Comparison of ENCODE assay signal across 8 cellular contexts in genomic region chr9:4742246-4742645, GRCh38. TPM values are rescaled to one million over a fixed set of nuclear protein-coding genes. Genes with fewer than 3 reads are reported as not detected.
DNase-seq lines count a peak whose midpoint lies in the region; ATAC-seq lines count a peak whose summit lies in the region.

No MANE protein-coding gene starts in this region.

- ATAC-seq in activated CD4-positive, alpha-beta T cell treated with anti-CD3 and anti-CD28 coated beads for 36 hours = no peak
- ATAC-seq in stimulated activated naive CD8-positive, alpha-beta T cell treated with anti-CD3 and anti-CD28 coated beads, Interleukin-15, amount 100 ng/mL, for 72 hours = no peak

- H2AK5ac ChIP-seq in trophoblast cell (ENCODE audit: low read length) = no peak overlapping the region

- no peak overlapping the region for H2AFZ ChIP-seq in trophoblast cell (ENCODE audit: insufficient read depth, low read length, poor library complexity)

- H3K4me3 ChIP-seq in iPS-18c (ENCODE audit: insufficient read depth, low read depth, low read length) (peak overlapping the region; percentile 89), trophoblast cell (ENCODE audit: low read depth, low read length) (no peak overlapping the region)

- H3K9me3 ChIP-seq in iPS-18c (ENCODE audit: control insufficient read depth, insufficient read depth, low read length) (peaks cover 2% of the 10 kb centered on the region), trophoblast cell (ENCODE audit: insufficient read depth, low read depth, low read length) (no peaks in the 10 kb centered on the region)

- H3K27me3 Mint-ChIP-seq in activated CD4-positive, alpha-beta T cell treated with anti-CD3 and anti-CD28 coated beads for 36 hours = no peaks in the 10 kb centered on the region
- no peaks in the 10 kb centered on the region for H3K27me3 Mint-ChIP-seq in activated T-helper 2 cell treated with anti-CD3 and anti-CD28 coated beads, Interferon-gamma antibody, Interleukin-2, Interleukin-4, amounts not matched to agents 10 μg/mL and 5 μg/mL and 100 μg/mL, durations not matched to agents 14 hours and 24 hours and 36 hours (ENCODE audit: low read depth)
- no peaks in the 10 kb centered on the region for H3K27me3 Mint-ChIP-seq in stimulated activated naive CD8-positive, alpha-beta T cell treated with anti-CD3 and anti-CD28 coated beads, Interleukin-15, amount 100 ng/mL, for 72 hours

- peaks cover 50% of the 10 kb centered on the region for H3K4me1 Mint-ChIP-seq in activated CD4-positive, alpha-beta T cell treated with anti-CD3 and anti-CD28 coated beads for 36 hours
- peaks cover 32% of the 10 kb centered on the region for H3K4me1 Mint-ChIP-seq in activated T-helper 2 cell treated with anti-CD3 and anti-CD28 coated beads, Interferon-gamma antibody, Interleukin-2, Interleukin-4, amounts not matched to agents 10 μg/mL and 5 μg/mL and 100 μg/mL, durations not matched to agents 14 hours and 24 hours and 36 hours (ENCODE audit: low read depth)
- H3K4me1 Mint-ChIP-seq in stimulated activated naive CD8-positive, alpha-beta T cell treated with anti-CD3 and anti-CD28 coated beads, Interleukin-15, amount 100 ng/mL, for 72 hours = peaks cover 42% of the 10 kb centered on the region

- no peak for DNase-seq in activated CD4-positive, alpha-beta T cell treated with anti-CD3 and anti-CD28 coated beads for 36 hours
- DNase-seq in activated CD4-positive, alpha-beta T cell treated with anti-CD3 and anti-CD28 coated beads, Interleukin-2, amount 50 U/mL, for 1 hour = no peak
- DNase-seq in activated T-helper 2 cell treated with anti-CD3 and anti-CD28 coated beads, Interferon-gamma antibody, Interleukin-2, Interleukin-4, amounts not matched to agents 10 μg/mL and 5 μg/mL and 100 μg/mL, durations not matched to agents 14 hours and 24 hours and 36 hours (ENCODE audit: low spot score) = no peak
- DNase-seq in stimulated activated naive CD8-positive, alpha-beta T cell treated with anti-CD3 and anti-CD28 coated beads, Interleukin-15, amount 100 ng/mL, for 72 hours = no peak
- no peak for DNase-seq in iPS-NIHi7 (ENCODE audit: extremely low spot score)
- DNase-seq in trophoblast cell = no peak
- DNase-seq in stimulated activated CD4-positive, alpha-beta T cell treated with anti-CD3 and anti-CD28 coated beads, Interleukin-12 subunit alpha, Interleukin-12 subunit beta, amount 100 ng/mL, for 4 hours = no peak

- no peak overlapping the region for H3K23ac ChIP-seq in trophoblast cell (ENCODE audit: low read length)

- H3K79me2 ChIP-seq in trophoblast cell (ENCODE audit: control insufficient read depth, insufficient read depth, low read length, poor library complexity) = peaks cover 17% of the 10 kb centered on the region

- POLR2A ChIA-PET in activated CD4-positive, alpha-beta T cell treated with anti-CD3 and anti-CD28 coated beads for 36 hours (lab: Charles Lee) = interaction anchor here (0.6 to 0.7 kb wide), 4 partner anchors 9 to 867 kb away, joined by 3 to 5 read pairs (median 3); no protein-coding TSS in a partner anchor

- no CpG with 5 or more reads among the region's 3 CpGs for WGBS in trophoblast cell (ENCODE audit: extremely low coverage, insufficient coverage, insufficient read length)

- H4K8ac ChIP-seq in trophoblast cell (ENCODE audit: low read depth, low read length) = no peak overlapping the region

- H3K9me3 Mint-ChIP-seq in activated CD4-positive, alpha-beta T cell treated with anti-CD3 and anti-CD28 coated beads for 36 hours (ENCODE audit: low read depth) = no peaks in the 10 kb centered on the region
- no peaks in the 10 kb centered on the region for H3K9me3 Mint-ChIP-seq in activated T-helper 2 cell treated with anti-CD3 and anti-CD28 coated beads, Interferon-gamma antibody, Interleukin-2, Interleukin-4, amounts not matched to agents 10 μg/mL and 5 μg/mL and 100 μg/mL, durations not matched to agents 14 hours and 24 hours and 36 hours
- peaks cover 5 to 7% of the 10 kb centered on the region in 2 donors for H3K9me3 Mint-ChIP-seq in stimulated activated naive CD8-positive, alpha-beta T cell treated with anti-CD3 and anti-CD28 coated beads, Interleukin-15, amount 100 ng/mL, for 72 hours

- intact Hi-C loops in activated CD4-positive, alpha-beta T cell treated with anti-CD3 and anti-CD28 coated beads for 36 hours (cut with DNase I, micrococcal nuclease) = loop anchor here (5.0 to 10.0 kb wide), 2 partner anchors 357 to 695 kb away; partner anchors contain the start of gene PLGRKT (in 1 of the 2)
- intact Hi-C loops in activated T-helper 2 cell treated with anti-CD3 and anti-CD28 coated beads, Interferon-gamma antibody, Interleukin-2, Interleukin-4, amounts not matched to agents 10 μg/mL and 5 μg/mL and 100 μg/mL, durations not matched to agents 14 hours and 24 hours and 36 hours (cut with micrococcal nuclease) = loop anchor here (5.0 kb wide), 4 partner anchors 80 to 1100 kb away; partner anchors contain the start of genes JAK2, PLGRKT and PLPP6

- H3K79me1 ChIP-seq in trophoblast cell (ENCODE audit: low read length) = peaks cover 11% of the 10 kb centered on the region

- H3K36me3 ChIP-seq in trophoblast cell (ENCODE audit: control insufficient read depth in 1 of 2, insufficient read depth in 2 of 2, low read length in 2 of 2) = peaks cover 0 to 1% of the 10 kb centered on the region in 2 experiments

- no peak overlapping the region for H2BK5ac ChIP-seq in trophoblast cell (ENCODE audit: low read depth, low read length, poor library complexity)

- no peak overlapping the region for H3K18ac ChIP-seq in trophoblast cell (ENCODE audit: low read length)

- H2BK120ac ChIP-seq in trophoblast cell (ENCODE audit: insufficient read depth, low read length, poor library complexity) = no peak overlapping the region

- H3K27me3 ChIP-seq in trophoblast cell (ENCODE audit: insufficient read depth, low read length) = no peaks in the 10 kb centered on the region

- H3K4ac ChIP-seq in trophoblast cell (ENCODE audit: low read depth, low read length) = no peak overlapping the region

- H3K14ac ChIP-seq in trophoblast cell (ENCODE audit: low read length) = no peak overlapping the region

- H4K12ac ChIP-seq in trophoblast cell (ENCODE audit: low read depth, low read length) = no peak overlapping the region

- H3K27ac ChIP-seq in trophoblast cell (ENCODE audit: low read depth, low read length) = no peak overlapping the region

- no peak overlapping the region for H2BK12ac ChIP-seq in trophoblast cell (ENCODE audit: low read length)

- no peak overlapping the region for H3K9ac ChIP-seq in trophoblast cell (ENCODE audit: low read length)

- H3K27ac Mint-ChIP-seq in activated CD4-positive, alpha-beta T cell treated with anti-CD3 and anti-CD28 coated beads for 36 hours = peak overlapping the region; percentile 71
- H3K27ac Mint-ChIP-seq in activated T-helper 2 cell treated with anti-CD3 and anti-CD28 coated beads, Interferon-gamma antibody, Interleukin-2, Interleukin-4, amounts not matched to agents 10 μg/mL and 5 μg/mL and 100 μg/mL, durations not matched to agents 14 hours and 24 hours and 36 hours = peak overlapping the region; percentile 84
- no peak overlapping the region for H3K27ac Mint-ChIP-seq in stimulated activated naive CD8-positive, alpha-beta T cell treated with anti-CD3 and anti-CD28 coated beads, Interleukin-15, amount 100 ng/mL, for 72 hours

- H3K36me3 Mint-ChIP-seq in activated CD4-positive, alpha-beta T cell treated with anti-CD3 and anti-CD28 coated beads for 36 hours (ENCODE audit: low read depth) = peaks cover 6% of the 10 kb centered on the region
- H3K36me3 Mint-ChIP-seq in activated T-helper 2 cell treated with anti-CD3 and anti-CD28 coated beads, Interferon-gamma antibody, Interleukin-2, Interleukin-4, amounts not matched to agents 10 μg/mL and 5 μg/mL and 100 μg/mL, durations not matched to agents 14 hours and 24 hours and 36 hours (ENCODE audit: low read depth) = peaks cover 11% of the 10 kb centered on the region

- no peak overlapping the region for H3K4me2 ChIP-seq in trophoblast cell (ENCODE audit: low read length)

- peaks cover 7 to 10% of the 10 kb centered on the region in 2 experiments for H3K4me1 ChIP-seq in trophoblast cell (ENCODE audit: control insufficient read depth in 1 of 2, insufficient read depth in 2 of 2, low read length in 2 of 2)

- no peak overlapping the region for H4K91ac ChIP-seq in trophoblast cell (ENCODE audit: low read depth, low read length)

- peak overlapping the region; percentile 88 for H3K4me3 Mint-ChIP-seq in activated CD4-positive, alpha-beta T cell treated with anti-CD3 and anti-CD28 coated beads for 36 hours
- H3K4me3 Mint-ChIP-seq in activated T-helper 2 cell treated with anti-CD3 and anti-CD28 coated beads, Interferon-gamma antibody, Interleukin-2, Interleukin-4, amounts not matched to agents 10 μg/mL and 5 μg/mL and 100 μg/mL, durations not matched to agents 14 hours and 24 hours and 36 hours (ENCODE audit: low read depth) = peak overlapping the region; percentile 83
- peak overlapping the region; percentile 76 to 92 for H3K4me3 Mint-ChIP-seq in stimulated activated naive CD8-positive, alpha-beta T cell treated with anti-CD3 and anti-CD28 coated beads, Interleukin-15, amount 100 ng/mL, for 72 hours

- CTCF ChIA-PET in activated CD4-positive, alpha-beta T cell treated with anti-CD3 and anti-CD28 coated beads for 36 hours (lab: Charles Lee) = interaction anchor here (0.6 to 1.7 kb wide), 5 partner anchors 55 to 183 kb away, joined by 3 to 5 read pairs (median 3); no protein-coding TSS in a partner anchor

RNA-seq across cellular contexts. Expression of gene AK3, which starts 1.2 kb away (rescaled TPM):
- total RNA-seq in activated CD4-positive, alpha-beta T cell treated with anti-CD3 and anti-CD28 coated beads for 36 hours = 10 to 100 TPM; 32.6 to 41.0 TPM
- total RNA-seq in activated T-helper 2 cell treated with anti-CD3 and anti-CD28 coated beads, Interferon-gamma antibody, Interleukin-2, Interleukin-4, amounts not matched to agents 10 μg/mL and 5 μg/mL and 100 μg/mL, durations not matched to agents 14 hours and 24 hours and 36 hours = 33.9 and 34.5 TPM in 2 replicates
- 32.9 and 34.0 TPM in 2 replicates for polyA plus RNA-seq in trophoblast cell (2013)

RNA-seq across cellular contexts. Expression of gene RCL1, which starts 50.5 kb away (rescaled TPM):
- 10 to 100 TPM; 27.0 to 36.4 TPM for total RNA-seq in activated CD4-positive, alpha-beta T cell treated with anti-CD3 and anti-CD28 coated beads for 36 hours
- total RNA-seq in activated T-helper 2 cell treated with anti-CD3 and anti-CD28 coated beads, Interferon-gamma antibody, Interleukin-2, Interleukin-4, amounts not matched to agents 10 μg/mL and 5 μg/mL and 100 μg/mL, durations not matched to agents 14 hours and 24 hours and 36 hours = 34.5 and 36.3 TPM in 2 replicates
- 25.3 and 26.8 TPM in 2 replicates for polyA plus RNA-seq in trophoblast cell (2013)

Comparison
In these comparisons a context has a peak if more than half of its experiments do, and no peak if none do; other contexts are left out.
1. H3K27ac Mint-ChIP-seq: peak in activated CD4-positive, alpha-beta T cell treated with anti-CD3 and anti-CD28 coated beads for 36 hours (single experiment) and activated T-helper 2 cell treated with anti-CD3 and anti-CD28 coated beads, Interferon-gamma antibody, Interleukin-2, Interleukin-4, amounts not matched to agents 10 μg/mL and 5 μg/mL and 100 μg/mL, durations not matched to agents 14 hours and 24 hours and 36 hours (single experiment); none in stimulated activated naive CD8-positive, alpha-beta T cell treated with anti-CD3 and anti-CD28 coated beads, Interleukin-15, amount 100 ng/mL, for 72 hours (0 of 2).
2. Peak in every context shown above with its lines, with median percentiles within 50 percentile points of each other: H3K4me3 Mint-ChIP-seq.